Comparison of ENCODE assay signal across 8 cellular contexts in the genomic region with DNA sequence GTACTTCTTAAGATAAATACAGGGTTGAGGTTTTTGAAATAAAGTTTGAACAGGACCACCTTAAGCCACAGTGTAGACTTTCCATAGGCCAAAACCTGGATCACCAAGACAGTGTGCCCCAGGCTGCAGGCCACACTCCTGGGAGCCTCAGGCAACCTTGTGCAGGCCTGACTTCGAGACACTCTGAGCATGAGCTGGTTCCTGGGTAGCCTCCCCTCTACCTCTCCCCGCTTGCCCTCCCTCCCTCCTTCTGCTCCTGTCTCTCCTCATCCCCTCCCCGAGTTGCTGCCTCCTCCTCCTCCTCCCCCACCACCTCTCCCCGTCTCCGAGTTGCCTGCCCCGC. TPM values are rescaled to one million over a fixed set of nuclear protein-coding genes. Genes with fewer than 3 reads are reported as not detected.
DNase-seq lines count a peak whose midpoint lies in the region; ATAC-seq, FAIRE-seq and TF ChIP-seq lines count a peak whose summit lies in the region.

No MANE protein-coding gene starts in this region.

- H3K4me1 ChIP-seq in A549, result peaks cover 66% of the 10 kb centered on the region
- peaks cover 5% of the 10 kb centered on the region for H3K4me1 ChIP-seq in GM23338 (ENCODE audit: insufficient read depth)
- H3K4me1 ChIP-seq in right cardiac atrium (ENCODE audit: control insufficient read depth, insufficient read depth, low read length), result peaks cover 2% of the 10 kb centered on the region

- TF ChIP-seq CTCF in A549 (IDR thresholded peaks at IDR 0.05) (no peak), GM23338 (conservative IDR thresholded peaks at IDR 0.05; ENCODE audit: low read depth in 2 of 2) (no peak)

- peaks cover 4% of the 10 kb centered on the region; the same call in 1 of the 2 replicates for H3F3A ChIP-seq in GM23338 (replicated peaks; ENCODE audit: low read depth)

- TF ChIP-seq EP300 in A549 (IDR thresholded peaks at IDR 0.05), result no peak

- H3K27me3 Mint-ChIP-seq in GM23338 (ENCODE audit: insufficient read depth, low read depth, poor library complexity) (peaks cover 9% of the 10 kb centered on the region), T-cell (no peaks in the 10 kb centered on the region)
- H3K27me3 Mint-ChIP-seq in stimulated activated naive CD8-positive, alpha-beta T cell treated with anti-CD3 and anti-CD28 coated beads, Interleukin-15, Interleukin-2, amounts not matched to agents 100 ng/mL and 50 ng/mL, for 24 hours, result peaks cover 12% of the 10 kb centered on the region

- H3K36me3 ChIP-seq in GM23338 (ENCODE audit: insufficient read depth), result no peaks in the 10 kb centered on the region

- peak overlapping the region; percentile 76 for H3K4me2 ChIP-seq in A549
- H3K4me2 ChIP-seq in GM23338, result peak overlapping the region; percentile 60

- H3K9me2 ChIP-seq in GM23338 (ENCODE audit: insufficient read depth), result no peaks in the 10 kb centered on the region

- H3K4me3 Mint-ChIP-seq in GM23338, result peak overlapping the region; percentile 65
- peak overlapping the region; percentile 39 to 70 (median 46) for H3K4me3 Mint-ChIP-seq in T-cell
- peak overlapping the region; percentile 42 for H3K4me3 Mint-ChIP-seq in stimulated activated naive CD8-positive, alpha-beta T cell treated with anti-CD3 and anti-CD28 coated beads, Interleukin-15, Interleukin-2, amounts not matched to agents 100 ng/mL and 50 ng/mL, for 24 hours

- CTCF ChIA-PET in A549 (lab: Yijun Ruan, JAX) (interaction anchor here (1.1 to 2.7 kb wide), 6 partner anchors 8 to 82 kb away, joined by 3 to 10 read pairs (median 4); no protein-coding TSS in a partner anchor), T-cell (lab: Charles Lee) (no interaction called here)

- no peaks in the 10 kb centered on the region for H3K79me2 ChIP-seq in GM23338 (replicated peaks; ENCODE audit: insufficient read depth)

- no peaks in the 10 kb centered on the region for H3K27me3 ChIP-seq in GM23338 (ENCODE audit: insufficient read depth)
- no peaks in the 10 kb centered on the region for H3K27me3 ChIP-seq in right cardiac atrium (ENCODE audit: control insufficient read depth, insufficient read depth)

- H3K4me1 Mint-ChIP-seq in GM23338 (peaks cover 16% of the 10 kb centered on the region), T-cell (peaks cover 11 to 32% (median 19%) of the 10 kb centered on the region in 3 donors)
- peaks cover 48% of the 10 kb centered on the region for H3K4me1 Mint-ChIP-seq in stimulated activated naive CD8-positive, alpha-beta T cell treated with anti-CD3 and anti-CD28 coated beads, Interleukin-15, Interleukin-2, amounts not matched to agents 100 ng/mL and 50 ng/mL, for 24 hours (ENCODE audit: low read depth)

- TF ChIP-seq RAD21 in A549 (conservative IDR thresholded peaks at IDR 0.05 in 1 of 2, IDR thresholded peaks at IDR 0.05 in 1 of 2), result no peak

- H3K9me3 Mint-ChIP-seq in GM23338 (no peaks in the 10 kb centered on the region), T-cell (no peaks in the 10 kb centered on the region)
- no peaks in the 10 kb centered on the region for H3K9me3 Mint-ChIP-seq in stimulated activated naive CD8-positive, alpha-beta T cell treated with anti-CD3 and anti-CD28 coated beads, Interleukin-15, Interleukin-2, amounts not matched to agents 100 ng/mL and 50 ng/mL, for 24 hours

- H3K4me3 ChIP-seq in A549 (no peak overlapping the region), GM23338 (peak overlapping the region; percentile 71), right cardiac atrium (ENCODE audit: low read length) (no peak overlapping the region)

- POLR2A ChIA-PET in A549 (lab: Yijun Ruan, JAX) (interaction anchor here (1.2 kb wide), 1 partner anchor 9 kb away, joined by 8 read pairs; no protein-coding TSS in a partner anchor), T-cell (lab: Charles Lee) (interaction anchor here in 1 of 2 donors (0.7 kb wide), 1 partner anchor 22 kb away, joined by 3 read pairs; no protein-coding TSS in a partner anchor)

- intact Hi-C loops in right cardiac atrium (cut with DNase I), result no loop called here

- peak overlapping the region; percentile 35; the same call in 1 of the 2 replicates for H2AFZ ChIP-seq in GM23338

- H4K20me1 ChIP-seq in GM23338 (replicated peaks; ENCODE audit: insufficient read depth), result no peaks in the 10 kb centered on the region

- H3K27ac ChIP-seq in A549, result peak overlapping the region; percentile 97
- no peak overlapping the region for H3K27ac ChIP-seq in GM23338 (ENCODE audit: low read depth)
- peak overlapping the region; percentile 53 for H3K27ac ChIP-seq in right cardiac atrium (ENCODE audit: low read length)

- 0 out of 3 replicates have a peak, but pooled peaks cover 4% of the 10 kb centered on the region for H3K9me3 ChIP-seq in A549
- H3K9me3 ChIP-seq in right cardiac atrium (ENCODE audit: control insufficient read depth, low read length), result no peaks in the 10 kb centered on the region

- H3K27ac Mint-ChIP-seq in GM23338 (no peak overlapping the region), T-cell (peak overlapping the region; percentile 32 to 41)
- H3K27ac Mint-ChIP-seq in stimulated activated naive CD8-positive, alpha-beta T cell treated with anti-CD3 and anti-CD28 coated beads, Interleukin-15, Interleukin-2, amounts not matched to agents 100 ng/mL and 50 ng/mL, for 24 hours, result no peak overlapping the region

- DNase-seq in A549 (ENCODE audit: low read depth in 1 of 2, low spot score in 1 of 2) (no peak), GM23338 (ENCODE audit: low spot score) (no peak), T-cell (no peak), right cardiac atrium (no peak), NCI-H1694 treated with DMSO at 0.1 percent for 48 hours (lab: John Stamatoyannopoulos, UW) (no peak)
- no peak for DNase-seq in activated CD4-positive, alpha-beta T cell treated with anti-CD3 and anti-CD28 coated beads, Interleukin-2, amount 50 U/mL, for 1 hour

- ATAC-seq in A549 (peak; percentile 57 to 73), GM23338 (peak; percentile 66), T-cell (replicated peaks in 1 of 4) (peak in 3 of 4 experiments; percentile 61 to 66 (median 66)), right cardiac atrium (peak; percentile 43 to 44), HG03565 (IDR thresholded peaks at IDR 0.05; ENCODE audit: unreplicated experiment) (no peak)

- TF ChIP-seq POLR2A in A549 (IDR thresholded peaks at IDR 0.05; ENCODE audit: low read length), result no peak

- no peak for FAIRE-seq in A549 (lab: Jason Lieb, UNC)

- no peaks in the 10 kb centered on the region for H3K36me3 Mint-ChIP-seq in GM23338 (ENCODE audit: low read depth)
- H3K36me3 Mint-ChIP-seq in T-cell, result no peaks in the 10 kb centered on the region
- H3K36me3 Mint-ChIP-seq in stimulated activated naive CD8-positive, alpha-beta T cell treated with anti-CD3 and anti-CD28 coated beads, Interleukin-15, Interleukin-2, amounts not matched to agents 100 ng/mL and 50 ng/mL, for 24 hours (ENCODE audit: low read depth), result no peaks in the 10 kb centered on the region

- 0% methylated on average over 1 of the region's 6 CpGs for WGBS in A549 (ENCODE audit: missing lambda C conversion rate)
- 3% methylated on average over 6 of the region's 6 CpGs for WGBS in right cardiac atrium

TF ChIP-seq in A549, 52 proteins besides CTCF, POLR2A, EP300 and RAD21 (continues in another document):
- TF ChIP-seq NR3C1 (IDR thresholded peaks at IDR 0.05) (no peak), ATOH8 (CRISPR knock-in tag; IDR thresholded peaks at IDR 0.05; ENCODE audit: low read depth) (peak; percentile 70; the same call in 1 of the 2 replicates), MYC (IDR thresholded peaks at IDR 0.05; ENCODE audit: borderline replicate concordance, low read length) (no peak), HOXB13 (CRISPR knock-in tag; IDR thresholded peaks at IDR 0.05; ENCODE audit: low read depth) (no peak), HDAC2 (IDR thresholded peaks at IDR 0.05) (no peak)

TF ChIP-seq in GM23338, 12 proteins besides CTCF, POLR2A, EP300 and RAD21 (continues in another document):
- no peak for TF ChIP-seq EZH2phosphoT487 (IDR thresholded peaks at IDR 0.05; ENCODE audit: unreplicated experiment)

RNA-seq across cellular contexts. Expression of gene PROC, which starts 10.6 kb away (rescaled TPM):
- polyA plus RNA-seq in A549 (2011; rRNA removed) (2.0 and 2.6 TPM in 2 replicates), A549 (2017; fragmentation: RNase III; extraction: RNeasy Plus Mini Kit Qiagen cat#74134 plus additional on column Dnase treatment) (6.4 to 7.9 TPM (median 7.7 TPM) in 3 replicates), GM23338 (2016; fragmentation: Nextera tagmentation; extraction: Ambion mirVana) (2.4 and 2.7 TPM in 2 replicates), right cardiac atrium (0.18 TPM)
- polyA plus RNA-seq in A549 (2012; cell fraction: cytosol; rRNA removed), result 6.3 and 7.1 TPM in 2 replicates
- 5.4 and 6.3 TPM in 2 replicates for polyA plus RNA-seq in A549 (2012; cell fraction: nucleus; rRNA removed)
- 0.54 and 1.4 TPM in 2 replicates for polyA minus RNA-seq in A549 (2011; rRNA and poly(A)+ RNA removed)
- total RNA-seq in GM23338 (2014; rRNA removed; shearing (Covaris generic)), result 1.2 and 1.7 TPM in 2 replicates
- total RNA-seq in T-cell (under 1 TPM in 3 of 5 donors, not detected in 2; 0.20 to 0.76 (median 0.49) TPM), right cardiac atrium (not detected)

RNA-seq across cellular contexts. Expression of gene MAP3K2, which starts 19.9 kb away (rescaled TPM):
- polyA plus RNA-seq in A549 (2011; rRNA removed) (29.7 and 36.1 TPM in 2 replicates), A549 (2017; fragmentation: RNase III; extraction: RNeasy Plus Mini Kit Qiagen cat#74134 plus additional on column Dnase treatment) (12.3 to 13.2 TPM (median 12.8 TPM) in 3 replicates), GM23338 (2016; fragmentation: Nextera tagmentation; extraction: Ambion mirVana) (7.3 and 10.2 TPM in 2 replicates), right cardiac atrium (4.3 TPM)
- 4.9 and 7.0 TPM in 2 replicates for polyA plus RNA-seq in A549 (2012; cell fraction: cytosol; rRNA removed)
- 4.5 and 5.3 TPM in 2 replicates for polyA plus RNA-seq in A549 (2012; cell fraction: nucleus; rRNA removed)
- 43.3 and 43.6 TPM in 2 replicates for polyA minus RNA-seq in A549 (2011; rRNA and poly(A)+ RNA removed)
- total RNA-seq in GM23338 (2014; rRNA removed; shearing (Covaris generic)), result 23.5 and 24.7 TPM in 2 replicates
- total RNA-seq in T-cell (10 to 100 TPM; 81.6 to 89.1 (median 83.2) TPM), right cardiac atrium (10 to 100 TPM; 25.9 to 34.3 (median 32.1) TPM)

Comparison
In these comparisons a context has a peak if more than half of its experiments do, and no peak if none do; other contexts are left out.
1. H3K27ac Mint-ChIP-seq: peak in T-cell (2 of 2); none in GM23338 (single experiment) and stimulated activated naive CD8-positive, alpha-beta T cell treated with anti-CD3 and anti-CD28 coated beads, Interleukin-15, Interleukin-2, amounts not matched to agents 100 ng/mL and 50 ng/mL, for 24 hours (single experiment).
2. Peak in every context shown above with its lines, with median percentiles within 50 percentile points of each other: H3K4me3 Mint-ChIP-seq.